ENCODE assay signal across 8 cellular contexts in genomic region chr10:55628260-55628701, GRCh38.
DNase-seq lines count a peak whose midpoint lies in the region; ATAC-seq, FAIRE-seq and TF ChIP-seq lines count a peak whose summit lies in the region.

No MANE protein-coding gene starts in this region.

- peaks cover 35% of the 10 kb centered on the region for H3K27me3 Mint-ChIP-seq in activated CD4-positive, alpha-beta T cell treated with anti-CD3 and anti-CD28 coated beads for 36 hours
- H3K27me3 Mint-ChIP-seq in mesothelial cell of epicardium (ENCODE audit: low read depth): peaks cover 17% of the 10 kb centered on the region

- POLR2A ChIA-PET in activated CD4-positive, alpha-beta T cell treated with anti-CD3 and anti-CD28 coated beads for 36 hours (lab: Charles Lee): no interaction called here
- POLR2A ChIA-PET in H1 (lab: Charles Lee; ENCODE audit: partially characterized antibody): no interaction called here

- no peaks in the 10 kb centered on the region for H3K79me1 ChIP-seq in H1 (ENCODE audit: low read depth, low read length)

- H3K79me2 ChIP-seq in H1 (ENCODE audit: control insufficient read depth in 1 of 2, insufficient read depth in 2 of 2, low read length in 2 of 2): no peaks in the 10 kb centered on the region

- no peak overlapping the region for H4K5ac ChIP-seq in H1 (ENCODE audit: insufficient read length, low read depth, low read length)

- H2BK5ac ChIP-seq in H1 (ENCODE audit: low read depth, low read length): no peak overlapping the region

- H2BK15ac ChIP-seq in H1 (ENCODE audit: low read length): no peak overlapping the region

- peaks cover 2% of the 10 kb centered on the region for H3K36me3 Mint-ChIP-seq in activated CD4-positive, alpha-beta T cell treated with anti-CD3 and anti-CD28 coated beads for 36 hours (ENCODE audit: low read depth)
- H3K36me3 Mint-ChIP-seq in mesothelial cell of epicardium: peaks cover under 1% of the 10 kb centered on the region

- H2AK5ac ChIP-seq in H1 (ENCODE audit: low read depth, low read length): no peak overlapping the region

- peaks cover 0 to 23% (median 13%) of the 10 kb centered on the region in 4 experiments for H3K27me3 ChIP-seq in H1 (replicated peaks in 1 of 4; ENCODE audit: control insufficient read depth in 3 of 4, extremely low read depth in 1 of 4, insufficient read depth in 3 of 4, low read length in 3 of 4)

- TF ChIP-seq POLR2A in H1 (IDR thresholded peaks at IDR 0.05; ENCODE audit: control extremely low read depth in 1 of 2, low read depth in 2 of 2, low read length in 2 of 2): no peak

- H2BK120ac ChIP-seq in H1 (replicated peaks; ENCODE audit: low read depth, low read length): no peak overlapping the region

- no peaks in the 10 kb centered on the region for H3K4me1 Mint-ChIP-seq in activated CD4-positive, alpha-beta T cell treated with anti-CD3 and anti-CD28 coated beads for 36 hours
- peaks cover 30% of the 10 kb centered on the region for H3K4me1 Mint-ChIP-seq in mesothelial cell of epicardium

- H3K27ac Mint-ChIP-seq in activated CD4-positive, alpha-beta T cell treated with anti-CD3 and anti-CD28 coated beads for 36 hours: no peak overlapping the region
- peak overlapping the region; percentile 73 for H3K27ac Mint-ChIP-seq in mesothelial cell of epicardium

- H3K27ac ChIP-seq in H1 (ENCODE audit: low read depth, low read length): no peak overlapping the region

- intact Hi-C loops in activated CD4-positive, alpha-beta T cell treated with anti-CD3 and anti-CD28 coated beads for 36 hours (cut with DNase I, micrococcal nuclease): no loop called here

- no peak overlapping the region for H3K14ac ChIP-seq in H1 (ENCODE audit: insufficient read length)

- no peak overlapping the region for H3K56ac ChIP-seq in H1 (replicated peaks; ENCODE audit: insufficient read length, low read depth, low read length)

- TF ChIP-seq CTCF in H1 (IDR thresholded peaks at IDR 0.05; ENCODE audit: control extremely low read depth in 1 of 3, insufficient read depth in 1 of 3, low read depth in 1 of 3, low read length in 3 of 3): peak; percentile 9 to 30 (median 12); a peak in 3 of 4 replicates
- no peak for TF ChIP-seq CTCF in mesothelial cell of epicardium (IDR thresholded peaks at IDR 0.05; ENCODE audit: unreplicated experiment)

- FAIRE-seq in H1 (lab: Jason Lieb, UNC) (no peak), urothelium cell line (lab: Jason Lieb, UNC) (no peak)

- H3K23ac ChIP-seq in H1 (ENCODE audit: insufficient read length): no peak overlapping the region

- peak overlapping the region in 1 of 4 experiments; percentile 4; a peak in 1 of 7 replicates for H3K9ac ChIP-seq in H1 (replicated peaks in 1 of 4; ENCODE audit: extremely low read depth in 1 of 4, low read depth in 3 of 4, low read length in 3 of 4)

- peak overlapping the region; percentile 98 for H2AFZ ChIP-seq in H1 (ENCODE audit: low read length)

- no peaks in the 10 kb centered on the region for H4K20me1 ChIP-seq in H1 (replicated peaks in 1 of 2; ENCODE audit: control insufficient read depth in 1 of 2, insufficient read depth in 2 of 2, low read length in 2 of 2)

- H3K9me3 Mint-ChIP-seq in activated CD4-positive, alpha-beta T cell treated with anti-CD3 and anti-CD28 coated beads for 36 hours (ENCODE audit: low read depth): no peaks in the 10 kb centered on the region
- H3K9me3 Mint-ChIP-seq in mesothelial cell of epicardium: no peaks in the 10 kb centered on the region

- CTCF ChIA-PET in activated CD4-positive, alpha-beta T cell treated with anti-CD3 and anti-CD28 coated beads for 36 hours (lab: Charles Lee): no interaction called here
- CTCF ChIA-PET in H1 (lab: Charles Lee; ENCODE audit: partially characterized antibody): interaction anchor here (0.6 to 3.0 kb wide), 16 partner anchors 9 to 1507 kb away, joined by 3 to 20 read pairs (median 3); no protein-coding TSS in a partner anchor

- H3K4me2 ChIP-seq in H1 (ENCODE audit: insufficient read depth in 1 of 2, low read depth in 2 of 2, low read length in 2 of 2): peak overlapping the region in 1 of 2 experiments; percentile 99; a peak in 2 of 4 replicates

- peak overlapping the region in 3 of 4 experiments; percentile 52 to 66 (median 57); a peak in 7 of 8 replicates for H3K4me3 ChIP-seq in H1 (ENCODE audit: extremely low read depth in 1 of 4, insufficient read depth in 2 of 4, low read depth in 3 of 4, low read length in 4 of 4)

- TF ChIP-seq RAD21 in H1 (IDR thresholded peaks at IDR 0.05 in 1 of 2, conservative IDR thresholded peaks at IDR 0.05 in 1 of 2; ENCODE audit: low read depth in 2 of 2, low read length in 2 of 2): peak in 1 of 2 experiments; percentile 22; a peak in 1 of 4 replicates

- H2BK20ac ChIP-seq in H1 (ENCODE audit: low read length): no peak overlapping the region

- H3K36me3 ChIP-seq in H1 (ENCODE audit: control insufficient read depth in 2 of 4, insufficient read depth in 4 of 4, low read length in 3 of 4): no peaks in the 10 kb centered on the region

- 0 out of 2 replicates have a peak overlapping the region, but pooled peaks have one; percentile 50 for H2BK12ac ChIP-seq in H1 (ENCODE audit: low read depth, low read length)

- peaks cover 27% of the 10 kb centered on the region for H3K23me2 ChIP-seq in H1 (ENCODE audit: low read depth, low read length)

- H3K4me3 Mint-ChIP-seq in activated CD4-positive, alpha-beta T cell treated with anti-CD3 and anti-CD28 coated beads for 36 hours: no peak overlapping the region
- no peak overlapping the region for H3K4me3 Mint-ChIP-seq in mesothelial cell of epicardium

- WGBS in H1 (ENCODE audit: extremely low coverage in 1 of 2, insufficient coverage in 1 of 2, insufficient read length in 1 of 2, insufficient replicate concordance in 2 of 2, low coverage in 1 of 2, low lambda C conversion rate in 2 of 2, missing lambda C conversion rate in 1 of 2), 2 experiments: 1% methylated on average over 29 of the region's 30 CpGs; no CpG with 5 or more reads in 1 of the 2 experiments

- no peak for ATAC-seq in activated CD4-positive, alpha-beta T cell treated with anti-CD3 and anti-CD28 coated beads for 36 hours

- no peak overlapping the region for H4K8ac ChIP-seq in H1 (ENCODE audit: extremely low read depth, insufficient read depth, low read length)

- no peak overlapping the region for H4K91ac ChIP-seq in H1 (replicated peaks; ENCODE audit: insufficient read length, low read length)

- no peak for TF ChIP-seq EP300 in H1 (IDR thresholded peaks at IDR 0.05; ENCODE audit: borderline replicate concordance in 1 of 2, low read depth in 2 of 2, low read length in 2 of 2)

- H3K9me3 ChIP-seq in H1 (ENCODE audit: insufficient read depth in 2 of 2, low read depth in 1 of 2, low read length in 1 of 2): no peaks in the 10 kb centered on the region

- H3K18ac ChIP-seq in H1 (ENCODE audit: extremely low read depth, low read length): no peak overlapping the region

- no peak overlapping the region for H3K4ac ChIP-seq in H1 (replicated peaks; ENCODE audit: insufficient read length, low read depth, low read length)

- peaks cover 0 to 8% (median 0%) of the 10 kb centered on the region in 4 experiments; a peak in 3 of 7 replicates for H3K4me1 ChIP-seq in H1 (replicated peaks in 1 of 4; ENCODE audit: control insufficient read depth in 3 of 4, insufficient read depth in 4 of 4, low read length in 3 of 4)

- DNase-seq in activated CD4-positive, alpha-beta T cell treated with anti-CD3 and anti-CD28 coated beads for 36 hours: peak; percentile 4
- DNase-seq in activated CD4-positive, alpha-beta T cell treated with anti-CD3 and anti-CD28 coated beads for 1 hour: no peak
- peak in 1 of 2 experiments; percentile 68 for DNase-seq in H1 (ENCODE audit: low read depth in 1 of 2, low spot score in 2 of 2)
- peak; percentile 21 to 64 for DNase-seq in mesothelial cell of epicardium (ENCODE audit: low spot score in 2 of 2, unreplicated experiment in 2 of 2)
- peak; percentile 38 for DNase-seq in urothelium cell line (ENCODE audit: low spot score)
- no peak for DNase-seq in HUDEP-2 (lab: John Stamatoyannopoulos, UW; ENCODE audit: unreplicated experiment in 76 of 76)
- DNase-seq in effector CD8-positive, alpha-beta T cell (lab: John Stamatoyannopoulos, UW): no peak
- DNase-seq in RPMI8226: no peak

TF ChIP-seq in H1, 55 proteins besides CTCF, POLR2A, EP300 and RAD21 (continues in another document):
- peak; percentile 38 for TF ChIP-seq EZH2 (IDR thresholded peaks at IDR 0.05; ENCODE audit: low read depth, low read length, severe bottlenecking)
- TF ChIP-seq KDM4A (IDR thresholded peaks at IDR 0.05; ENCODE audit: low read depth, low read length, severe bottlenecking): peak; percentile 87
- TF ChIP-seq POU5F1 (IDR thresholded peaks at IDR 0.05; ENCODE audit: low read depth, low read length): no peak
- no peak for TF ChIP-seq TCF12 (IDR thresholded peaks at IDR 0.05; ENCODE audit: low read depth, low read length)
- TF ChIP-seq CREB1 (IDR thresholded peaks at IDR 0.05): peak; percentile 35; the same call in 1 of the 2 replicates
- 0 out of 2 replicates have a peak, but pooled peaks have one; percentile 11 for TF ChIP-seq PHF8 (conservative IDR thresholded peaks at IDR 0.05; ENCODE audit: low read depth, low read length)
- peak; percentile 41; the same call in 1 of the 2 replicates for TF ChIP-seq TAF1 (IDR thresholded peaks at IDR 0.05; ENCODE audit: low read depth, low read length)
- peak in 1 of 2 experiments; percentile 75; a peak in 1 of 4 replicates for TF ChIP-seq HDAC2 (IDR thresholded peaks at IDR 0.05; ENCODE audit: borderline replicate concordance in 1 of 2, low read depth in 2 of 2, low read length in 2 of 2)
- no peak for TF ChIP-seq CBX5 (IDR thresholded peaks at IDR 0.05; ENCODE audit: low read depth, low read length)
- TF ChIP-seq ASH2L (IDR thresholded peaks at IDR 0.05; ENCODE audit: low read length): peak; percentile 33
- TF ChIP-seq TEAD4 (IDR thresholded peaks at IDR 0.05; ENCODE audit: low read depth, low read length): 0 out of 2 replicates have a peak, but pooled peaks have one; percentile 27
- TF ChIP-seq TBP (IDR thresholded peaks at IDR 0.05; ENCODE audit: low read depth, low read length): no peak
- peak; percentile 47; the same call in 1 of the 2 replicates for TF ChIP-seq SUZ12 (IDR thresholded peaks at IDR 0.05; ENCODE audit: low read length)
- TF ChIP-seq SRF (IDR thresholded peaks at IDR 0.05; ENCODE audit: low read depth, low read length): no peak
- TF ChIP-seq MAX (IDR thresholded peaks at IDR 0.05): peak; percentile 37; the same call in 1 of the 2 replicates
- peak; percentile 38 for TF ChIP-seq RNF2 (IDR thresholded peaks at IDR 0.05; ENCODE audit: borderline replicate concordance, low read depth, low read length, missing control alignments, poor library complexity, severe bottlenecking)
- no peak for TF ChIP-seq RFX5 (IDR thresholded peaks at IDR 0.05; ENCODE audit: borderline replicate concordance, low read depth, low read length)
- TF ChIP-seq CBX8 (IDR thresholded peaks at IDR 0.05; ENCODE audit: borderline replicate concordance, low read depth, low read length): no peak

Comparison
In these comparisons a context has a peak if more than half of its experiments do, and no peak if none do; other contexts are left out.
1. DNase-seq: peak in activated CD4-positive, alpha-beta T cell treated with anti-CD3 and anti-CD28 coated beads for 36 hours (single experiment), mesothelial cell of epicardium (2 of 2) and urothelium cell line (single experiment); none in activated CD4-positive, alpha-beta T cell treated with anti-CD3 and anti-CD28 coated beads for 1 hour (single experiment), HUDEP-2 (0 of 76), effector CD8-positive, alpha-beta T cell (single experiment) and RPMI8226 (single experiment).